1 cellular context compared by ENCODE assay signal in genomic region chr2:98085649-98086048, GRCh38.
TF ChIP-seq lines count a peak whose summit lies in the region.

No MANE protein-coding gene starts in this region.

TF ChIP-seq in IMR-90, 13 proteins besides CTCF, POLR2A, EP300 and RAD21:
- TF ChIP-seq CHD1 (IDR thresholded peaks at IDR 0.05; ENCODE audit: low read depth, low read length), result no peak
- TF ChIP-seq SMC3 (IDR thresholded peaks at IDR 0.05; ENCODE audit: low read depth, low read length), result no peak
- no peak for TF ChIP-seq MAZ (IDR thresholded peaks at IDR 0.05; ENCODE audit: borderline replicate concordance, low read depth, low read length)
- no peak for TF ChIP-seq RCOR1 (IDR thresholded peaks at IDR 0.05; ENCODE audit: insufficient replicate concordance, low read length)
- no peak for TF ChIP-seq RFX5 (IDR thresholded peaks at IDR 0.05; ENCODE audit: low read depth, low read length)
- TF ChIP-seq CEBPB (IDR thresholded peaks at IDR 0.05; ENCODE audit: low read depth, low read length), result no peak
- TF ChIP-seq ELK1 (IDR thresholded peaks at IDR 0.05; ENCODE audit: borderline replicate concordance, low read depth, low read length), result no peak
- TF ChIP-seq FOS (IDR thresholded peaks at IDR 0.05; ENCODE audit: low read depth, low read length), result no peak
- no peak for TF ChIP-seq MXI1 (IDR thresholded peaks at IDR 0.05; ENCODE audit: borderline replicate concordance, low read depth, low read length)
